Comparison of ENCODE assay signal across 11 cellular contexts in genomic region chr9:9754186-9754585, GRCh38.
"Had no signal": no experiment of that assay in that cellular context is flagged by ENCODE, and none has a peak within 500 bp of the region (broad histone marks: within the 10 kb centered on the region; RNA-seq: fewer than 3 reads in every experiment).

No MANE protein-coding gene starts in this region.

- DNase-seq: activated CD4-positive, alpha-beta T cell treated with anti-CD3 and anti-CD28 coated beads for 48 hours; activated naive CD4-positive, alpha-beta T cell treated with anti-CD3 and anti-CD28 coated beads, Interleukin-2, amount 10 ng/mL, durations not matched to agents 7 days and 5 days; body of pancreas; central memory CD4-positive, alpha-beta T cell; effector memory CD4-positive, alpha-beta T cell; immature natural killer cell; left ventricle myocardium superior; mesendoderm; pancreas; retina; transverse colon had no signal

- H3K36me3 ChIP-seq: pancreas, transverse colon had no signal

- H3K4me3 ChIP-seq: body of pancreas, pancreas, transverse colon had no signal

- H3K27ac ChIP-seq: body of pancreas, pancreas, transverse colon had no signal

- H3K27me3 ChIP-seq: body of pancreas, pancreas, transverse colon had no signal

- H3K4me1 ChIP-seq: pancreas had no signal

- H3K9me3 ChIP-seq: body of pancreas, pancreas, transverse colon had no signal
